ENCODE assay signal across 19 cellular contexts in the genomic region with DNA sequence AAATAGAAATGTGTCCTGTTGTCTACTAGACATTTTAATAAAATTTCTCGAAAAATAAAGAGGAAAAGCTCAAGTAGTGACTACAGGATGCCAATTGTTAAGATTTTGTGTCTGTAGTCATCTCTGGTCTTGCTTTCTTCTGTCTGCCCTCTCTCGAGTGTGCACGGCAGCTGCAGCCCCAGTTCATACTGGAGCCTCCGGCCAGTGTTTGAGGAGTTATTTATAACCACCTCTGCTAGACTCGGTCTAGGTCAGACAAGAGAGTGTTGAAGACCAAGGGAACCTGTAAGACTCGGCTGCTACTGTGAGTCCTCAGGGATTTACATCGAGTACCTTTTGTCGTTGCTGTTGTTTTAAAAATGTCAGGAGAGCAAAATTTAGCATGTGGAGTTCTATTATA.
A peak's percentile ranks its signal among the peaks of the same experiment; 100 is the strongest.
DNase-seq lines count a peak whose midpoint lies in the region; ATAC-seq and TF ChIP-seq lines count a peak whose summit lies in the region.
"Had no signal": no experiment of that assay in that cellular context is flagged by ENCODE, and none has a peak within 500 bp of the region (broad histone marks: within the 10 kb centered on the region; RNA-seq: fewer than 3 reads in every experiment).

No MANE protein-coding gene starts in this region.

- CTCF ChIA-PET in activated naive CD4-positive, alpha-beta T cell treated with anti-CD3 and anti-CD28 coated beads, Interleukin-2, amount 10 ng/mL, durations not matched to agents 7 days and 5 days (lab: Charles Lee), result no interaction called here

- no peaks in the 10 kb centered on the region for H3K9me3 ChIP-seq in heart left ventricle
- H3K9me3 ChIP-seq in left ventricle myocardium inferior (replicated peaks), result no peaks in the 10 kb centered on the region
- no peaks in the 10 kb centered on the region for H3K9me3 ChIP-seq in MG63
- H3K9me3 ChIP-seq: spleen, upper lobe of left lung had no signal

- H3K4me1 ChIP-seq in heart left ventricle (no peaks in the 10 kb centered on the region), left ventricle myocardium inferior (no peaks in the 10 kb centered on the region)
- H3K4me1 ChIP-seq: parathyroid adenoma, spleen, upper lobe of left lung had no signal

- TF ChIP-seq CTCF in heart left ventricle (IDR thresholded peaks at IDR 0.05) (peak in 1 of 12 donors; percentile 4), left ventricle myocardium inferior (IDR thresholded peaks at IDR 0.05; ENCODE audit: borderline replicate concordance) (no peak)

- H3K36me3 ChIP-seq in heart left ventricle, result no peaks in the 10 kb centered on the region
- H3K36me3 ChIP-seq in left ventricle myocardium inferior, result no peaks in the 10 kb centered on the region
- no peaks in the 10 kb centered on the region for H3K36me3 ChIP-seq in MG63
- H3K36me3 ChIP-seq: spleen, upper lobe of left lung had no signal

- no peaks in the 10 kb centered on the region for H3K4me1 Mint-ChIP-seq in activated naive CD4-positive, alpha-beta T cell treated with anti-CD3 and anti-CD28 coated beads, Interleukin-2, amount 10 ng/mL, durations not matched to agents 7 days and 5 days
- H3K4me1 Mint-ChIP-seq: stimulated activated naive B cell treated with anti-CD40 and anti-IgM and Interleukin-4, amounts not matched to agents 10 μg/mL and 1 μg/mL and 100 μg/mL, for 72 hours had no signal

- no peaks in the 10 kb centered on the region for H3K36me3 Mint-ChIP-seq in activated naive CD4-positive, alpha-beta T cell treated with anti-CD3 and anti-CD28 coated beads, Interleukin-2, amount 10 ng/mL, durations not matched to agents 7 days and 5 days
- H3K36me3 Mint-ChIP-seq: activated naive CD4-positive, alpha-beta T cell treated with anti-CD3 and anti-CD28 coated beads, Interleukin-2, amount 50 U/mL, for 72 hours; CD8-positive, alpha-beta T cell; stimulated activated naive B cell treated with anti-CD40 and anti-IgM and Interleukin-4, amounts not matched to agents 10 μg/mL and 1 μg/mL and 100 μg/mL, for 72 hours had no signal

- no peak overlapping the region for H3K27ac Mint-ChIP-seq in activated naive CD4-positive, alpha-beta T cell treated with anti-CD3 and anti-CD28 coated beads, Interleukin-2, amount 10 ng/mL, durations not matched to agents 7 days and 5 days
- H3K27ac Mint-ChIP-seq: activated naive CD4-positive, alpha-beta T cell treated with anti-CD3 and anti-CD28 coated beads, Interleukin-2, amount 50 U/mL, for 72 hours; CD8-positive, alpha-beta T cell; stimulated activated naive B cell treated with anti-CD40 and anti-IgM and Interleukin-4, amounts not matched to agents 10 μg/mL and 1 μg/mL and 100 μg/mL, for 72 hours had no signal

- intact Hi-C loops in heart left ventricle (cut with DNase I) (no loop called here), left ventricle myocardium inferior (cut with micrococcal nuclease) (no loop called here)

- no peaks in the 10 kb centered on the region for H3K27me3 ChIP-seq in heart left ventricle
- no peaks in the 10 kb centered on the region for H3K27me3 ChIP-seq in left ventricle myocardium inferior (ENCODE audit: low read depth)
- no peaks in the 10 kb centered on the region for H3K27me3 ChIP-seq in MG63
- H3K27me3 ChIP-seq: spleen, upper lobe of left lung had no signal

- H3K4me3 ChIP-seq in heart left ventricle (no peak overlapping the region), left ventricle myocardium inferior (no peak overlapping the region), MG63 (no peak overlapping the region)
- H3K4me3 ChIP-seq: spleen had no signal

- DNase-seq in heart left ventricle (peak in 3 of 5 donors; percentile 10 to 30 (median 29)), left ventricle myocardium inferior (no peak), NCI-H526 treated with DMSO at 0.1 percent for 48 hours (lab: John Stamatoyannopoulos, UW) (peak; percentile 43), fibroblast of gingiva (ENCODE audit: low read depth) (peak; percentile 2), MG63 (no peak), hepatic stellate cell (ENCODE audit: low spot score) (no peak)
- DNase-seq in activated naive CD4-positive, alpha-beta T cell treated with anti-CD3 and anti-CD28 coated beads, Interleukin-2, amount 10 ng/mL, durations not matched to agents 7 days and 5 days, result no peak
- DNase-seq: CD8-positive, alpha-beta T cell; effector CD4-positive, alpha-beta T cell; NCI-H1436; NCI-H524; spleen; stimulated activated naive B cell treated with anti-CD40 and anti-IgM and Interleukin-4, amounts not matched to agents 10 μg/mL and 1 μg/mL and 100 μg/mL, for 72 hours had no signal

- no peak overlapping the region for H3K4me3 Mint-ChIP-seq in activated naive CD4-positive, alpha-beta T cell treated with anti-CD3 and anti-CD28 coated beads, Interleukin-2, amount 10 ng/mL, durations not matched to agents 7 days and 5 days
- H3K4me3 Mint-ChIP-seq: CD8-positive, alpha-beta T cell; stimulated activated naive B cell treated with anti-CD40 and anti-IgM and Interleukin-4, amounts not matched to agents 10 μg/mL and 1 μg/mL and 100 μg/mL, for 72 hours had no signal

- peaks cover 2% of the 10 kb centered on the region for H3K9me3 Mint-ChIP-seq in activated naive CD4-positive, alpha-beta T cell treated with anti-CD3 and anti-CD28 coated beads, Interleukin-2, amount 10 ng/mL, durations not matched to agents 7 days and 5 days
- H3K9me3 Mint-ChIP-seq: stimulated activated naive B cell treated with anti-CD40 and anti-IgM and Interleukin-4, amounts not matched to agents 10 μg/mL and 1 μg/mL and 100 μg/mL, for 72 hours had no signal

- H3K27me3 Mint-ChIP-seq in activated naive CD4-positive, alpha-beta T cell treated with anti-CD3 and anti-CD28 coated beads, Interleukin-2, amount 10 ng/mL, durations not matched to agents 7 days and 5 days, result no peaks in the 10 kb centered on the region
- H3K27me3 Mint-ChIP-seq: stimulated activated naive B cell treated with anti-CD40 and anti-IgM and Interleukin-4, amounts not matched to agents 10 μg/mL and 1 μg/mL and 100 μg/mL, for 72 hours had no signal

- no peak overlapping the region for H3K27ac ChIP-seq in heart left ventricle
- H3K27ac ChIP-seq in left ventricle myocardium inferior (replicated peaks), result no peak overlapping the region
- H3K27ac ChIP-seq: parathyroid adenoma, spleen, upper lobe of left lung had no signal

- TF ChIP-seq POLR2A in heart left ventricle (IDR thresholded peaks at IDR 0.05), result no peak

- peak in 3 of 4 donors; percentile 75 to 85 (median 81) for ATAC-seq in heart left ventricle
- no peak for ATAC-seq in GM19324 (IDR thresholded peaks at IDR 0.05; ENCODE audit: low FRiP score, unreplicated experiment)
- ATAC-seq: activated CD4-positive, CD25-positive, alpha-beta regulatory T cell treated with anti-CD3 and anti-CD28 coated beads, Interleukin-2, amount 50 U/mL, for 24 hours; activated naive CD4-positive, alpha-beta T cell treated with anti-CD3 and anti-CD28 coated beads, Interleukin-2, amount 50 U/mL, for 72 hours; CD8-positive, alpha-beta T cell; HCT116; stimulated activated naive B cell treated with anti-CD40 and anti-IgM and Interleukin-4, amounts not matched to agents 10 μg/mL and 1 μg/mL and 100 μg/mL, for 72 hours had no signal

- 24 to 41% (median 39%) methylated on average over 8 of the region's 8 CpGs for WGBS in heart left ventricle, 4 donors

Comparison
In these comparisons a context has a peak if more than half of its experiments do, and no peak if none do; other contexts are left out.
1. DNase-seq: peak in heart left ventricle (3 of 5), NCI-H526 treated with DMSO at 0.1 percent for 48 hours (single experiment) and fibroblast of gingiva (single experiment); none in left ventricle myocardium inferior (single experiment), MG63 (single experiment), activated naive CD4-positive, alpha-beta T cell treated with anti-CD3 and anti-CD28 coated beads, Interleukin-2, amount 10 ng/mL, durations not matched to agents 7 days and 5 days (single experiment) and hepatic stellate cell (single experiment).